In the genomic region with DNA sequence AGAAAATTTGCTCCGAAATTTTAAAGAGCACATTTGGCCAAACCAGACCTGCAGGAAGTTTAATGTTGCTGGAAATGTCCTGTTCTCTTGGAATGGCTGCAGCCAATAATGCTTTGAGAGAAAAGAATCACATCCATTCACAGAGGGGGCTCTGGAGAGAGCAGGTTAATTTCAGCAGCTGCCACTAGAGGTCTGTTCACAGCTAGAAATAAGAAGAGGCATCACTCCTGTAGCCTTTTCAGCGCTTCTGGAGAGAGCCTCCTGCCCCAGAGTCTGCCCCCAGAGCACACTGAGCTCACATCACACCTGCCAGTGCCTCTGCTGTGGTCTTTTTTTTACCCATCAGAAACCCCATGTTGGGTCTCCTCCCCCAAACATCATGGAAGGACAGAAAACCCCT, we compare ENCODE assay signal across 9 cellular contexts.
DNase-seq lines count a peak whose midpoint lies in the region; ATAC-seq and TF ChIP-seq lines count a peak whose summit lies in the region.
"Had no signal": no experiment of that assay in that cellular context is flagged by ENCODE, and none has a peak within 500 bp of the region (broad histone marks: within the 10 kb centered on the region; RNA-seq: fewer than 3 reads in every experiment).

No MANE protein-coding gene starts in this region.

- TF ChIP-seq POLR2A in lower leg skin (IDR thresholded peaks at IDR 0.05): no peak

- H3K9me3 Mint-ChIP-seq in activated CD4-positive, alpha-beta T cell treated with anti-CD3 and anti-CD28 coated beads for 36 hours (ENCODE audit: low read depth): no peaks in the 10 kb centered on the region
- H3K9me3 Mint-ChIP-seq: activated naive CD4-positive, alpha-beta T cell treated with anti-CD3 and anti-CD28 coated beads, Interleukin-2, amount 50 U/mL, for 24 hours had no signal

- DNase-seq in activated CD4-positive, alpha-beta T cell treated with anti-CD3 and anti-CD28 coated beads for 36 hours: peak; percentile 12
- DNase-seq in activated CD4-positive, alpha-beta T cell treated with anti-CD3 and anti-CD28 coated beads, Interleukin-2, amount 50 U/mL, for 1 hour: no peak
- DNase-seq in SJCRH30 (peak; percentile 17 to 45), iPS-NIHi11 (ENCODE audit: low spot score) (peak; percentile 70), lower leg skin (ENCODE audit: low spot score in 2 of 2) (no peak), mesenteric fat pad (ENCODE audit: low spot score) (no peak), NOMO-1 treated with dmso at 0.1 percent for 144 hours (lab: John Stamatoyannopoulos, UW; ENCODE audit: unreplicated experiment) (no peak)

- H3K27ac ChIP-seq in SJCRH30: no peak overlapping the region

- H3K4me1 ChIP-seq in SJCRH30: 0 out of 2 replicates have a peak, but pooled peaks cover 3% of the 10 kb centered on the region

- POLR2A ChIA-PET in activated CD4-positive, alpha-beta T cell treated with anti-CD3 and anti-CD28 coated beads for 36 hours (lab: Charles Lee): no interaction called here

- intact Hi-C loops in activated CD4-positive, alpha-beta T cell treated with anti-CD3 and anti-CD28 coated beads for 36 hours (cut with DNase I, micrococcal nuclease): loop anchor here in 1 of 2 experiments (5.0 kb wide), 1 partner anchor 184 kb away; no protein-coding TSS in a partner anchor
- intact Hi-C loops in lower leg skin (cut with DNase I; ENCODE audit: low total_unique reads): no loop called here

- no peaks in the 10 kb centered on the region for H3K27me3 ChIP-seq in SJCRH30

- no peak for TF ChIP-seq CTCF in lower leg skin (IDR thresholded peaks at IDR 0.05)

- H3K9me3 ChIP-seq in SJCRH30 (replicated peaks): no peaks in the 10 kb centered on the region

- H3K36me3 ChIP-seq in SJCRH30: no peaks in the 10 kb centered on the region

- peaks cover 17% of the 10 kb centered on the region for H3K27me3 Mint-ChIP-seq in activated CD4-positive, alpha-beta T cell treated with anti-CD3 and anti-CD28 coated beads for 36 hours

- CTCF ChIA-PET in activated CD4-positive, alpha-beta T cell treated with anti-CD3 and anti-CD28 coated beads for 36 hours (lab: Charles Lee): interaction anchor here (0.6 to 1.6 kb wide), 3 partner anchors 11 to 183 kb away, joined by 3 to 5 read pairs (median 5); no protein-coding TSS in a partner anchor

- ATAC-seq in activated CD4-positive, alpha-beta T cell treated with anti-CD3 and anti-CD28 coated beads for 36 hours: peak; percentile 55
- ATAC-seq in HG03139 (IDR thresholded peaks at IDR 0.05; ENCODE audit: unreplicated experiment): peak; percentile 81

- H3K27ac Mint-ChIP-seq in activated CD4-positive, alpha-beta T cell treated with anti-CD3 and anti-CD28 coated beads for 36 hours: no peak overlapping the region
- H3K27ac Mint-ChIP-seq: activated naive CD4-positive, alpha-beta T cell treated with anti-CD3 and anti-CD28 coated beads, Interleukin-2, amount 50 U/mL, for 24 hours had no signal

- H3K4me3 Mint-ChIP-seq in activated CD4-positive, alpha-beta T cell treated with anti-CD3 and anti-CD28 coated beads for 36 hours: no peak overlapping the region
- H3K4me3 Mint-ChIP-seq: activated naive CD4-positive, alpha-beta T cell treated with anti-CD3 and anti-CD28 coated beads, Interleukin-2, amount 50 U/mL, for 24 hours had no signal

- no peak overlapping the region for H3K4me3 ChIP-seq in SJCRH30
- no peak overlapping the region for H3K4me3 ChIP-seq in lower leg skin (ENCODE audit: low read depth, poor library complexity, severe bottlenecking)

- 34 to 53% methylated on average over 2 of the region's 2 CpGs for WGBS in lower leg skin, 2 donors

- no peaks in the 10 kb centered on the region for H3K36me3 Mint-ChIP-seq in activated CD4-positive, alpha-beta T cell treated with anti-CD3 and anti-CD28 coated beads for 36 hours (ENCODE audit: low read depth)
- H3K36me3 Mint-ChIP-seq: activated naive CD4-positive, alpha-beta T cell treated with anti-CD3 and anti-CD28 coated beads, Interleukin-2, amount 50 U/mL, for 24 hours had no signal

- no peaks in the 10 kb centered on the region for H3K4me1 Mint-ChIP-seq in activated CD4-positive, alpha-beta T cell treated with anti-CD3 and anti-CD28 coated beads for 36 hours
- H3K4me1 Mint-ChIP-seq: activated naive CD4-positive, alpha-beta T cell treated with anti-CD3 and anti-CD28 coated beads, Interleukin-2, amount 50 U/mL, for 24 hours had no signal

Comparison
In these comparisons a context has a peak if more than half of its experiments do, and no peak if none do; other contexts are left out.
1. DNase-seq: peak in activated CD4-positive, alpha-beta T cell treated with anti-CD3 and anti-CD28 coated beads for 36 hours (single experiment), SJCRH30 (2 of 2) and iPS-NIHi11 (single experiment); none in activated CD4-positive, alpha-beta T cell treated with anti-CD3 and anti-CD28 coated beads, Interleukin-2, amount 50 U/mL, for 1 hour (single experiment), lower leg skin (0 of 2), mesenteric fat pad (single experiment) and NOMO-1 treated with dmso at 0.1 percent for 144 hours (single experiment).